ENCODE assay signal across 27 cellular contexts in the genomic region with DNA sequence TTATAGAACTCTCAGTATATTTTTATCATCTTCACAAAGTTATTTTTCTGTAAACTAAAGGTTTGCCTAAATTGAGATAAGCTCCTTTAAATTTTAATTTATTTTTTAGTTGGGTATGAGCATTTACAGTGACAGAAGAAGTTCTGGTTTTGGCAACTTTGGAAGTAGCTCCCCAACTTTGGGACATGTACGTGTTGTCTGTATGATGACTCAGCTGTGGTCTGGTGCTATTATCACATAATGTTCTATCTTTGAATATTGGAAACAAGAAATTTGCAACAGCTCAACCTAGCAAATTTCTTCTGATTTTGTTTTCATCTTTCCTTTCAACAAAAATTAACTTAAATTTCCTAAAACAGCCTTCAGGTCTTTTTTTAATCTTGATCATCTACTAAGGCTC. TPM values are rescaled to one million over a fixed set of nuclear protein-coding genes. Genes with fewer than 3 reads are reported as not detected.
DNase-seq lines count a peak whose midpoint lies in the region; ATAC-seq and TF ChIP-seq lines count a peak whose summit lies in the region.
"Had no signal": no experiment of that assay in that cellular context is flagged by ENCODE, and none has a peak within 500 bp of the region (broad histone marks: within the 10 kb centered on the region; RNA-seq: fewer than 3 reads in every experiment).

No MANE protein-coding gene starts in this region.

- H3F3A ChIP-seq in GM23338 (replicated peaks; ENCODE audit: low read depth) = no peaks in the 10 kb centered on the region

- H3K36me3 Mint-ChIP-seq in GM23338 (ENCODE audit: low read depth) = no peaks in the 10 kb centered on the region
- peaks cover 4% of the 10 kb centered on the region for H3K36me3 Mint-ChIP-seq in mesothelial cell of epicardium
- no peaks in the 10 kb centered on the region for H3K36me3 Mint-ChIP-seq in activated naive CD4-positive, alpha-beta T cell treated with anti-CD3 and anti-CD28 coated beads for 36 hours (ENCODE audit: low read depth)

- no TSS peak for BruUV-seq in OCI-LY7 (replicated peaks; lab: Mats Ljungman, UMichigan)

- no peaks in the 10 kb centered on the region for H3K27me3 Mint-ChIP-seq in GM23338 (ENCODE audit: insufficient read depth, low read depth, poor library complexity)
- H3K27me3 Mint-ChIP-seq in mesothelial cell of epicardium (ENCODE audit: low read depth) = no peaks in the 10 kb centered on the region
- H3K27me3 Mint-ChIP-seq in activated naive CD4-positive, alpha-beta T cell treated with anti-CD3 and anti-CD28 coated beads for 36 hours (ENCODE audit: low read depth) = no peaks in the 10 kb centered on the region
- H3K27me3 Mint-ChIP-seq: CD4-positive, alpha-beta memory T cell; T-helper 17 cell had no signal

- H3K9me2 ChIP-seq in GM23338 (ENCODE audit: insufficient read depth) (no peaks in the 10 kb centered on the region), OCI-LY7 (ENCODE audit: insufficient read depth, low read length) (no peaks in the 10 kb centered on the region; the same call in 1 of the 2 replicates)

- H3K79me2 ChIP-seq in GM23338 (replicated peaks; ENCODE audit: insufficient read depth) = no peaks in the 10 kb centered on the region
- H3K79me2 ChIP-seq in OCI-LY7 (ENCODE audit: insufficient read depth, low read depth, low read length) = no peaks in the 10 kb centered on the region

- peak overlapping the region; percentile 56; the same call in 1 of the 2 replicates for H3K27ac Mint-ChIP-seq in GM23338
- H3K27ac Mint-ChIP-seq in mesothelial cell of epicardium = peak overlapping the region; percentile 82
- H3K27ac Mint-ChIP-seq in activated naive CD4-positive, alpha-beta T cell treated with anti-CD3 and anti-CD28 coated beads for 36 hours = no peak overlapping the region
- H3K27ac Mint-ChIP-seq: T-helper 17 cell had no signal

- DNase-seq in GM23338 (ENCODE audit: low spot score) (no peak), OCI-LY7 (ENCODE audit: low spot score) (no peak), cardiac fibroblast (ENCODE audit: low read depth in 2 of 2) (peak; percentile 35 to 66), mesothelial cell of epicardium (ENCODE audit: low spot score in 2 of 2, unreplicated experiment in 2 of 2) (no peak), left ventricle myocardium inferior (no peak), NCI-H345 (lab: John Stamatoyannopoulos, UW) (no peak), NCI-H2107 (lab: John Stamatoyannopoulos, UW) (no peak)
- no peak for DNase-seq in activated naive CD4-positive, alpha-beta T cell treated with anti-CD3 and anti-CD28 coated beads for 36 hours
- DNase-seq: activated CD4-positive, alpha-beta T cell treated with anti-CD3 and anti-CD28 coated beads, Interleukin-2, amount 50 U/mL, for 1 hour; CD4-positive, alpha-beta memory T cell; DMS 273 treated with DMSO at 0.1 percent for 48 hours; dorsolateral prefrontal cortex; foreskin melanocyte; hypothalamus; islet precursor cell; lower lobe of right lung; MM.1S; NCI-H187; NCI-H774; small intestine; stimulated activated naive CD4-positive, alpha-beta T cell; T-helper 17 cell; testis had no signal

- no peak overlapping the region for H2AFZ ChIP-seq in GM23338
- H2AFZ ChIP-seq in OCI-LY7 (ENCODE audit: low read length) = 0 out of 2 replicates have a peak overlapping the region, but pooled peaks have one; percentile 26

- TF ChIP-seq CTCF in GM23338 (conservative IDR thresholded peaks at IDR 0.05; ENCODE audit: low read depth in 2 of 2) (no peak), OCI-LY7 (conservative IDR thresholded peaks at IDR 0.05; ENCODE audit: low read length) (no peak), cardiac fibroblast (IDR thresholded peaks at IDR 0.05; ENCODE audit: low read depth, low read length) (no peak), mesothelial cell of epicardium (IDR thresholded peaks at IDR 0.05; ENCODE audit: unreplicated experiment) (no peak), left ventricle myocardium inferior (IDR thresholded peaks at IDR 0.05; ENCODE audit: borderline replicate concordance) (no peak)

- POLR2A ChIA-PET in OCI-LY7 (lab: Charles Lee) = interaction anchor here (1.0 to 1.8 kb wide), 3 partner anchors 13 to 19 kb away, joined by 4 to 6 read pairs (median 6); no protein-coding TSS in a partner anchor

- peaks cover 8% of the 10 kb centered on the region for H3K4me1 ChIP-seq in GM23338 (ENCODE audit: insufficient read depth)
- peaks cover 12% of the 10 kb centered on the region for H3K4me1 ChIP-seq in OCI-LY7 (ENCODE audit: insufficient read depth, low read length, poor library complexity, severe bottlenecking)
- no peaks in the 10 kb centered on the region for H3K4me1 ChIP-seq in left ventricle myocardium inferior
- H3K4me1 ChIP-seq: lower lobe of right lung, testis had no signal

- H3K4me3 Mint-ChIP-seq in GM23338 = no peak overlapping the region
- H3K4me3 Mint-ChIP-seq in mesothelial cell of epicardium = no peak overlapping the region
- H3K4me3 Mint-ChIP-seq in activated naive CD4-positive, alpha-beta T cell treated with anti-CD3 and anti-CD28 coated beads for 36 hours = no peak overlapping the region
- H3K4me3 Mint-ChIP-seq: CD4-positive, alpha-beta memory T cell; T-helper 17 cell had no signal

- CTCF ChIA-PET in OCI-LY7 (lab: Charles Lee; ENCODE audit: unreplicated experiment) = no interaction called here
- CTCF ChIA-PET in activated naive CD4-positive, alpha-beta T cell treated with anti-CD3 and anti-CD28 coated beads for 36 hours (lab: Charles Lee) = no interaction called here

- intact Hi-C loops in OCI-LY7 (cut with micrococcal nuclease; ENCODE audit: unreplicated experiment) = no loop called here
- intact Hi-C loops in left ventricle myocardium inferior (cut with micrococcal nuclease) = no loop called here
- intact Hi-C loops in activated naive CD4-positive, alpha-beta T cell treated with anti-CD3 and anti-CD28 coated beads for 36 hours (cut with micrococcal nuclease) = no loop called here

- H3K36me3 ChIP-seq in GM23338 (ENCODE audit: insufficient read depth) (no peaks in the 10 kb centered on the region), OCI-LY7 (ENCODE audit: insufficient read depth, low read length) (no peaks in the 10 kb centered on the region), left ventricle myocardium inferior (no peaks in the 10 kb centered on the region)
- H3K36me3 ChIP-seq: cardiac muscle cell, lower lobe of right lung had no signal

- no peak overlapping the region for H3K4me3 ChIP-seq in GM23338
- no peak overlapping the region for H3K4me3 ChIP-seq in OCI-LY7 (ENCODE audit: low read depth, low read length, poor library complexity, severe bottlenecking)
- H3K4me3 ChIP-seq in cardiac fibroblast (replicated peaks in 1 of 2; ENCODE audit: low read depth in 2 of 2, low read length in 2 of 2) = no peak overlapping the region
- no peak overlapping the region for H3K4me3 ChIP-seq in left ventricle myocardium inferior
- H3K4me3 ChIP-seq: cardiac muscle cell, dorsolateral prefrontal cortex, lower lobe of right lung, SK-N-MC, testis had no signal

- H3K9me3 ChIP-seq in OCI-LY7 (ENCODE audit: low read length) (no peaks in the 10 kb centered on the region), left ventricle myocardium inferior (replicated peaks) (no peaks in the 10 kb centered on the region)
- H3K9me3 ChIP-seq: lower lobe of right lung, testis had no signal

- H4K20me1 ChIP-seq in GM23338 (replicated peaks; ENCODE audit: insufficient read depth) (no peaks in the 10 kb centered on the region), OCI-LY7 (ENCODE audit: insufficient read depth, low read length) (no peaks in the 10 kb centered on the region)

- 0 out of 2 replicates have a peak overlapping the region, but pooled peaks have one; percentile 19 for H3K27ac ChIP-seq in GM23338 (ENCODE audit: low read depth)
- H3K27ac ChIP-seq in OCI-LY7 (ENCODE audit: low read depth, low read length, poor library complexity, severe bottlenecking) = no peak overlapping the region
- no peak overlapping the region for H3K27ac ChIP-seq in left ventricle myocardium inferior (replicated peaks)
- H3K27ac ChIP-seq: cardiac muscle cell, lower lobe of right lung, SK-N-MC, testis had no signal

- peaks cover 2% of the 10 kb centered on the region; the same call in 1 of the 3 replicates for H3K4me1 Mint-ChIP-seq in GM23338
- H3K4me1 Mint-ChIP-seq in mesothelial cell of epicardium = peaks cover 49% of the 10 kb centered on the region
- H3K4me1 Mint-ChIP-seq in activated naive CD4-positive, alpha-beta T cell treated with anti-CD3 and anti-CD28 coated beads for 36 hours (ENCODE audit: low read depth) = peaks cover 19% of the 10 kb centered on the region

- ATAC-seq in GM23338 = no peak
- ATAC-seq: lower lobe of right lung, T-helper 17 cell had no signal

- H3K9me3 Mint-ChIP-seq in GM23338 (no peaks in the 10 kb centered on the region), mesothelial cell of epicardium (peaks cover 12% of the 10 kb centered on the region)
- H3K9me3 Mint-ChIP-seq in activated naive CD4-positive, alpha-beta T cell treated with anti-CD3 and anti-CD28 coated beads for 36 hours = no peaks in the 10 kb centered on the region

- no peaks in the 10 kb centered on the region for H3K27me3 ChIP-seq in GM23338 (ENCODE audit: insufficient read depth)
- H3K27me3 ChIP-seq in left ventricle myocardium inferior (ENCODE audit: low read depth) = no peaks in the 10 kb centered on the region
- H3K27me3 ChIP-seq: cardiac muscle cell, dorsolateral prefrontal cortex, testis had no signal

- H3K4me2 ChIP-seq in GM23338 (no peak overlapping the region), OCI-LY7 (ENCODE audit: low read length) (no peak overlapping the region)

TF ChIP-seq in GM23338, 12 proteins besides CTCF, POLR2A, EP300 and RAD21:
- TF ChIP-seq ZNF331 (CRISPR knock-in tag; IDR thresholded peaks at IDR 0.05; ENCODE audit: low read depth) (no peak), EZH2 (IDR thresholded peaks at IDR 0.05; ENCODE audit: low read depth, unreplicated experiment) (no peak), STAT1 (IDR thresholded peaks at IDR 0.05; ENCODE audit: unreplicated experiment) (no peak)

RNA-seq across cellular contexts. Expression of a gene that starts 46.6 kb away (rescaled TPM):
- total RNA-seq in GM23338 (2014; rRNA removed; shearing (Covaris generic)) = not detected in 2 replicates
- not detected in 2 replicates for polyA plus RNA-seq in GM23338 (2016; fragmentation: Nextera tagmentation; extraction: Ambion mirVana)
- total RNA-seq in OCI-LY7 (2014; rRNA removed; shearing (Covaris generic)) = not detected in 2 replicates
- total RNA-seq in OCI-LY7 (2022) = not detected in 2 replicates
- total RNA-seq in mesothelial cell of epicardium = 0.57 to 0.95 TPM in 2 of 3 replicates, not detected in the other
- 8.5 TPM for total RNA-seq in left ventricle myocardium inferior
- not detected for total RNA-seq in activated naive CD4-positive, alpha-beta T cell treated with anti-CD3 and anti-CD28 coated beads for 36 hours
- total RNA-seq: CD4-positive, alpha-beta memory T cell; endothelial cell of umbilical vein; H4; lower lobe of right lung; T-helper 17 cell had no signal
- polyA plus RNA-seq: CD4-positive, alpha-beta memory T cell; endothelial cell of umbilical vein had no signal

Comparison
In these comparisons a context has a peak if more than half of its experiments do, and no peak if none do; other contexts are left out.
1. DNase-seq: peak in cardiac fibroblast (2 of 2); none in GM23338 (single experiment), OCI-LY7 (single experiment), mesothelial cell of epicardium (0 of 2), left ventricle myocardium inferior (single experiment), NCI-H345 (single experiment), activated naive CD4-positive, alpha-beta T cell treated with anti-CD3 and anti-CD28 coated beads for 36 hours (single experiment) and NCI-H2107 (single experiment).